ENCODE assay signal across 12 cellular contexts in genomic region chr21:14736162-14736561, GRCh38.
DNase-seq lines count a peak whose midpoint lies in the region; ATAC-seq and TF ChIP-seq lines count a peak whose summit lies in the region.
"Had no signal": no experiment of that assay in that cellular context is flagged by ENCODE, and none has a peak within 500 bp of the region (broad histone marks: within the 10 kb centered on the region; RNA-seq: fewer than 3 reads in every experiment).

No MANE protein-coding gene starts in this region.

- H3K27me3 Mint-ChIP-seq in activated T-cell treated with anti-CD3 and anti-CD28 coated beads, Interleukin-2, amount 50 U/mL, for 72 hours (ENCODE audit: low read depth), result no peaks in the 10 kb centered on the region

- TF ChIP-seq CTCF in BE2C (IDR thresholded peaks at IDR 0.05; ENCODE audit: low read depth, low read length), result no peak

- peak; percentile 49 to 75 for ATAC-seq in activated T-cell treated with anti-CD3 and anti-CD28 coated beads, Interleukin-2, amount 50 U/mL, for 72 hours (replicated peaks in 1 of 2)
- ATAC-seq in GM21619 (IDR thresholded peaks at IDR 0.05; ENCODE audit: unreplicated experiment) (peak; percentile 70), HG03469 (IDR thresholded peaks at IDR 0.05; ENCODE audit: unreplicated experiment) (peak; percentile 65), left colon (no peak)
- peak; percentile 67 for ATAC-seq in stimulated activated effector memory CD8-positive, alpha-beta T cell treated with anti-CD3 and anti-CD28 coated beads, Interleukin-12 subunit alpha, Interleukin-12 subunit beta, amount 100 ng/mL, for 72 hours

- peak overlapping the region in 1 of 2 donors; percentile 27 for H3K4me3 Mint-ChIP-seq in activated T-cell treated with anti-CD3 and anti-CD28 coated beads, Interleukin-2, amount 50 U/mL, for 72 hours
- H3K4me3 Mint-ChIP-seq in stimulated activated effector memory CD8-positive, alpha-beta T cell treated with anti-CD3 and anti-CD28 coated beads, Interleukin-12 subunit alpha, Interleukin-12 subunit beta, amount 100 ng/mL, for 72 hours, result no peak overlapping the region

- H3K4me3 ChIP-seq in BE2C (ENCODE audit: low read depth, low read length), result no peak overlapping the region
- H3K4me3 ChIP-seq: colonic mucosa, smooth muscle cell had no signal

- H3K9me3 Mint-ChIP-seq in activated T-cell treated with anti-CD3 and anti-CD28 coated beads, Interleukin-2, amount 50 U/mL, for 72 hours, result no peaks in the 10 kb centered on the region
- H3K9me3 Mint-ChIP-seq in stimulated activated effector memory CD8-positive, alpha-beta T cell treated with anti-CD3 and anti-CD28 coated beads, Interleukin-12 subunit alpha, Interleukin-12 subunit beta, amount 100 ng/mL, for 72 hours, result no peaks in the 10 kb centered on the region

- no peak for DNase-seq in activated T-cell treated with anti-CD3 and anti-CD28 coated beads, Interleukin-2, amount 50 U/mL, for 72 hours
- no peak for DNase-seq in activated T-cell treated with anti-CD3 and anti-CD28 coated beads, Interleukin-2, amount 50 U/mL, for 1 hour
- DNase-seq in stimulated activated effector memory CD8-positive, alpha-beta T cell treated with anti-CD3 and anti-CD28 coated beads, Interleukin-12 subunit alpha, Interleukin-12 subunit beta, amount 100 ng/mL, for 72 hours (ENCODE audit: low spot score in 2 of 2), result no peak
- DNase-seq in amniotic stem cell (lab: John Stamatoyannopoulos, UW), result no peak
- no peak for DNase-seq in left colon
- DNase-seq in BE2C, result no peak
- DNase-seq: activated CD8-positive, alpha-beta memory T cell treated with anti-CD3 and anti-CD28 coated beads for 24 hours; colonic mucosa; head of caudate nucleus had no signal

- H3K4me1 Mint-ChIP-seq in activated T-cell treated with anti-CD3 and anti-CD28 coated beads, Interleukin-2, amount 50 U/mL, for 72 hours (ENCODE audit: low read depth), result peaks cover 45% of the 10 kb centered on the region
- peaks cover 18% of the 10 kb centered on the region for H3K4me1 Mint-ChIP-seq in stimulated activated effector memory CD8-positive, alpha-beta T cell treated with anti-CD3 and anti-CD28 coated beads, Interleukin-12 subunit alpha, Interleukin-12 subunit beta, amount 100 ng/mL, for 72 hours

- no peaks in the 10 kb centered on the region for H3K9me3 ChIP-seq in BE2C
- H3K9me3 ChIP-seq: colonic mucosa had no signal

- H3K27me3 ChIP-seq in BE2C, result no peaks in the 10 kb centered on the region
- H3K27me3 ChIP-seq: colonic mucosa had no signal

- no peaks in the 10 kb centered on the region for H3K4me1 ChIP-seq in BE2C
- H3K4me1 ChIP-seq: colonic mucosa had no signal

- no peaks in the 10 kb centered on the region for H3K36me3 Mint-ChIP-seq in activated T-cell treated with anti-CD3 and anti-CD28 coated beads, Interleukin-2, amount 50 U/mL, for 72 hours (ENCODE audit: insufficient read depth in 2 of 2)
- H3K36me3 Mint-ChIP-seq in stimulated activated effector memory CD8-positive, alpha-beta T cell treated with anti-CD3 and anti-CD28 coated beads, Interleukin-12 subunit alpha, Interleukin-12 subunit beta, amount 100 ng/mL, for 72 hours, result no peaks in the 10 kb centered on the region

- H3K27ac Mint-ChIP-seq in activated T-cell treated with anti-CD3 and anti-CD28 coated beads, Interleukin-2, amount 50 U/mL, for 72 hours, result peak overlapping the region; percentile 50
- H3K27ac Mint-ChIP-seq in stimulated activated effector memory CD8-positive, alpha-beta T cell treated with anti-CD3 and anti-CD28 coated beads, Interleukin-12 subunit alpha, Interleukin-12 subunit beta, amount 100 ng/mL, for 72 hours, result no peak overlapping the region

- intact Hi-C loops in left colon (cut with DNase I, micrococcal nuclease), result no loop called here

- H3K36me3 ChIP-seq in BE2C, result no peaks in the 10 kb centered on the region
- H3K36me3 ChIP-seq: colonic mucosa had no signal
